12 cellular contexts compared by ENCODE assay signal in the genomic region with DNA sequence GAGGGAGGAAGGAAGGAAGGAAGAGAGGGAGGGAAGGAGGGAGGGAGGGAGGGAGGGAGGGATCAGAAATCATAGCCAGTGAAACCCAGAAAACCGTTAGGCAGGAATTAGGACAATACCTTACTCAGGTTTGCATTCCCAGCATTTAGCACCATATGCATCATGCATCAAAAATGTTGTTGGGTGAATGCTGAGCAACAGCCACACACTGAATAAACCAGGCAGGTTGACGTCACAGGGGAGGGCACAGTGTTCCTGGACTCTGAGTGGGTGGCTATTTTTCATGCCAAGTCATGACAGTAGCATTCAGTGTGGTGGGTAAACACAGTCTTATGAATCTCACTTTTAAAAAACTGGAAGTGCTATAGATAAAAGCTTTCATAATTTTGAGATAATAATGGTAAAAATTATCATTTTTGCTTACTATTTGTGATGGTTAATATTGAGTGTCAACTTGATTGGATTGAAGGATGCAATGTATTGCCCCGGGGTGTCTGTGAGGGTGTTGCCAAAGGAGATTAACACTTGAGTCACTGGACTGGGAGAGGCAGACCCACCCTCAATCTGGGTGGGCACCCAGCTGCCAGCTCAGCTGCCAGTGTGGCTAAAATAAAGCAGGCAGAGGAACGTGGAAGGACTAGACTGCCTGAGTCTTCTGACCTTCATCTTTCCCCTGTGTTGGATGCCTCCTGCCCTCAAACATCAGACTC.
A peak's percentile ranks its signal among the peaks of the same experiment; 100 is the strongest.
DNase-seq lines count a peak whose midpoint lies in the region; ATAC-seq and TF ChIP-seq lines count a peak whose summit lies in the region.
"Had no signal": no experiment of that assay in that cellular context is flagged by ENCODE, and none has a peak within 500 bp of the region (broad histone marks: within the 10 kb centered on the region; RNA-seq: fewer than 3 reads in every experiment).

No MANE protein-coding gene starts in this region.

- DNase-seq in AG09319 (ENCODE audit: extremely low read depth, low read depth) (peak; percentile 61), M059J (ENCODE audit: low read depth) (peak; percentile 97), dorsolateral prefrontal cortex (peak in 8 of 10 donors; percentile 33 to 80 (median 63)), myocyte (ENCODE audit: low read depth) (peak; percentile 92), upper lobe of left lung (no peak), progenitor cell of endocrine pancreas (ENCODE audit: low spot score, unreplicated experiment) (no peak)
- DNase-seq: aorta, NCI-H524, tibial artery had no signal

- H3K27ac ChIP-seq in dorsolateral prefrontal cortex (peak overlapping the region in 54 of 59 donors; percentile 17 to 89 (median 72)), upper lobe of left lung (no peak overlapping the region)
- H3K27ac ChIP-seq: tibial artery, VCaP had no signal

- peaks cover 48% of the 10 kb centered on the region for H3K27me3 Mint-ChIP-seq in progenitor cell of endocrine pancreas

- TF ChIP-seq POLR2A in upper lobe of left lung (IDR thresholded peaks at IDR 0.05) = no peak

- no peak overlapping the region for H3K4me3 Mint-ChIP-seq in progenitor cell of endocrine pancreas (ENCODE audit: low read depth)

- no peak overlapping the region for H3K27ac Mint-ChIP-seq in progenitor cell of endocrine pancreas

- peaks cover 3% of the 10 kb centered on the region for H3K9me3 Mint-ChIP-seq in progenitor cell of endocrine pancreas (ENCODE audit: low read depth)

- peaks cover 6% of the 10 kb centered on the region for H3K4me1 Mint-ChIP-seq in progenitor cell of endocrine pancreas (ENCODE audit: low read depth)

- H3K4me1 ChIP-seq in upper lobe of left lung = no peaks in the 10 kb centered on the region
- H3K4me1 ChIP-seq: tibial artery had no signal

- intact Hi-C loops in dorsolateral prefrontal cortex (cut with DNase I) = no loop called here

- H3K36me3 ChIP-seq in upper lobe of left lung = no peaks in the 10 kb centered on the region
- H3K36me3 ChIP-seq: tibial artery had no signal

- H3K9me3 ChIP-seq in upper lobe of left lung = no peaks in the 10 kb centered on the region
- H3K9me3 ChIP-seq: tibial artery had no signal

- no peak for ATAC-seq in HG03354 (IDR thresholded peaks at IDR 0.05; ENCODE audit: poor library complexity, severe bottlenecking, unreplicated experiment)
- ATAC-seq in upper lobe of left lung (ENCODE audit: low FRiP score in 2 of 2) = no peak
- no peak for ATAC-seq in HG03378 (IDR thresholded peaks at IDR 0.05; ENCODE audit: unreplicated experiment)

- peaks cover 0 to 31% (median 4%) of the 10 kb centered on the region in 45 donors for H3K27me3 ChIP-seq in dorsolateral prefrontal cortex
- H3K27me3 ChIP-seq in upper lobe of left lung = no peaks in the 10 kb centered on the region
- H3K27me3 ChIP-seq: tibial artery had no signal

- no peak for TF ChIP-seq CTCF in AG09319 (IDR thresholded peaks at IDR 0.05; ENCODE audit: low read depth, low read length)
- no peak for TF ChIP-seq CTCF in dorsolateral prefrontal cortex (IDR thresholded peaks at IDR 0.05 in 54 of 56, conservative IDR thresholded peaks at IDR 0.05 in 2 of 56; ENCODE audit: low read depth in 1 of 56, partially characterized antibody in 56 of 56)
- no peak for TF ChIP-seq CTCF in upper lobe of left lung (IDR thresholded peaks at IDR 0.05)
- no peak for TF ChIP-seq CTCF in progenitor cell of endocrine pancreas (IDR thresholded peaks at IDR 0.05; ENCODE audit: unreplicated experiment)

- WGBS in upper lobe of left lung, 2 donors = 60 to 65% methylated on average over 4 of the region's 4 CpGs

- TF ChIP-seq EP300 in upper lobe of left lung (IDR thresholded peaks at IDR 0.05) = no peak

- no peaks in the 10 kb centered on the region for H3K36me3 Mint-ChIP-seq in progenitor cell of endocrine pancreas (ENCODE audit: insufficient read depth)

- peak overlapping the region in 39 of 59 donors; percentile 2 to 57 (median 34) for H3K4me3 ChIP-seq in dorsolateral prefrontal cortex
- no peak overlapping the region for H3K4me3 ChIP-seq in upper lobe of left lung
- H3K4me3 ChIP-seq: tibial artery had no signal

Comparison
In these comparisons a context has a peak if more than half of its experiments do, and no peak if none do; other contexts are left out.
1. DNase-seq: peak in AG09319 (single experiment), M059J (single experiment), dorsolateral prefrontal cortex (8 of 10) and myocyte (single experiment); none in upper lobe of left lung (0 of 2) and progenitor cell of endocrine pancreas (single experiment).
2. H3K27ac ChIP-seq: peak in dorsolateral prefrontal cortex (54 of 59); none in upper lobe of left lung (0 of 4).
3. H3K4me3 ChIP-seq: peak in dorsolateral prefrontal cortex (39 of 59); none in upper lobe of left lung (0 of 4).